Comparison of ENCODE assay signal across 20 cellular contexts in genomic region chr3:186080849-186081438, GRCh38. TPM values are rescaled to one million over a fixed set of nuclear protein-coding genes. Genes with fewer than 3 reads are reported as not detected.
DNase-seq lines count a peak whose midpoint lies in the region; ATAC-seq, FAIRE-seq and TF ChIP-seq lines count a peak whose summit lies in the region.
"Had no signal": no experiment of that assay in that cellular context is flagged by ENCODE, and none has a peak within 500 bp of the region (broad histone marks: within the 10 kb centered on the region; RNA-seq: fewer than 3 reads in every experiment).

No MANE protein-coding gene starts in this region.

- no peak overlapping the region for H3K56ac ChIP-seq in H1 (replicated peaks; ENCODE audit: insufficient read length, low read depth, low read length)

- POLR2A ChIA-PET in H1 (lab: Charles Lee; ENCODE audit: partially characterized antibody): interaction anchor here (0.8 to 3.6 kb wide), 8 partner anchors 11 to 703 kb away, joined by 3 to 15 read pairs (median 4); partner anchors contain the start of genes EIF4A2 and ETV5

- no peak overlapping the region for H2AFZ ChIP-seq in H1 (ENCODE audit: low read length)

- FAIRE-seq in H1 (lab: Jason Lieb, UNC): no peak
- FAIRE-seq: GM12878, K562 had no signal

- H3K4me1 ChIP-seq in HUES6 (ENCODE audit: control insufficient read depth, insufficient read depth, low read length) (peaks cover 50% of the 10 kb centered on the region), H1 (replicated peaks in 1 of 4; ENCODE audit: control insufficient read depth in 3 of 4, insufficient read depth in 4 of 4, low read length in 3 of 4) (peaks cover 4 to 16% (median 16%) of the 10 kb centered on the region in 4 experiments; a peak in 6 of 7 replicates)

- H4K20me1 ChIP-seq in H1 (replicated peaks in 1 of 2; ENCODE audit: control insufficient read depth in 1 of 2, insufficient read depth in 2 of 2, low read length in 2 of 2): no peaks in the 10 kb centered on the region

- H3K23me2 ChIP-seq in H1 (ENCODE audit: low read depth, low read length): no peaks in the 10 kb centered on the region

- H3K4me2 ChIP-seq in H1 (ENCODE audit: insufficient read depth in 1 of 2, low read depth in 2 of 2, low read length in 2 of 2): peak overlapping the region in 1 of 2 experiments; percentile 40; a peak in 1 of 4 replicates

- no peaks in the 10 kb centered on the region for H3K27me3 ChIP-seq in HUES6 (ENCODE audit: control insufficient read depth, insufficient read depth, low read length)
- no peaks in the 10 kb centered on the region for H3K27me3 ChIP-seq in H1 (replicated peaks in 1 of 4; ENCODE audit: control insufficient read depth in 3 of 4, extremely low read depth in 1 of 4, insufficient read depth in 3 of 4, low read length in 3 of 4)

- no peaks in the 10 kb centered on the region for H3K79me1 ChIP-seq in H1 (ENCODE audit: low read depth, low read length)

- 0 out of 2 replicates have a peak overlapping the region, but pooled peaks have one; percentile 3 for H2BK12ac ChIP-seq in H1 (ENCODE audit: low read depth, low read length)

- H3K4me3 ChIP-seq in HUES6 (ENCODE audit: low read depth, low read length): no peak overlapping the region
- H3K4me3 ChIP-seq in H1 (ENCODE audit: extremely low read depth in 1 of 4, insufficient read depth in 2 of 4, low read depth in 3 of 4, low read length in 4 of 4): no peak overlapping the region
- H3K4me3 ChIP-seq: GM12878, K562 had no signal

- H3K9me3 ChIP-seq in HUES6 (ENCODE audit: control insufficient read depth, insufficient read depth, low read depth, low read length) (0 out of 2 replicates have a peak, but pooled peaks cover 3% of the 10 kb centered on the region), H1 (ENCODE audit: insufficient read depth in 2 of 2, low read depth in 1 of 2, low read length in 1 of 2) (no peaks in the 10 kb centered on the region)

- CTCF ChIA-PET in H1 (lab: Charles Lee; ENCODE audit: partially characterized antibody): interaction anchor here (0.7 to 1.9 kb wide), 8 partner anchors 10 to 196 kb away, joined by 3 to 6 read pairs (median 3); no protein-coding TSS in a partner anchor

- DNase-seq in H1 (ENCODE audit: low read depth in 1 of 2, low spot score in 2 of 2) (no peak), inferior parietal cortex (ENCODE audit: extremely low spot score) (peak; percentile 40), HPDE6-E6E7 (ENCODE audit: extremely low spot score) (no peak), NCI-H446 (lab: John Stamatoyannopoulos, UW) (no peak)
- DNase-seq: ACHN; CD4-positive, CD25-positive, alpha-beta regulatory T cell; H7; NCI-H1105 treated with DMSO at 0.1 percent for 48 hours; NCI-H1694 treated with DMSO at 0.1 percent for 48 hours; NCI-H510A; NCI-H774; OCI-M1; SHP77 treated with DMSO at 0.1 percent for 48 hours; T-cell had no signal

- peak overlapping the region; percentile 81; the same call in 1 of the 2 replicates for H3K27ac ChIP-seq in HUES6 (ENCODE audit: low read depth, low read length)
- no peak overlapping the region for H3K27ac ChIP-seq in H1 (ENCODE audit: low read depth, low read length)

- H2BK20ac ChIP-seq in H1 (ENCODE audit: low read length): no peak overlapping the region; the same call in 1 of the 2 replicates

- peak overlapping the region; percentile 4 for H4K91ac ChIP-seq in H1 (replicated peaks; ENCODE audit: insufficient read length, low read length)

- H4K8ac ChIP-seq in H1 (ENCODE audit: extremely low read depth, insufficient read depth, low read length): no peak overlapping the region

- no peak overlapping the region for H3K23ac ChIP-seq in H1 (ENCODE audit: insufficient read length)

- no peak for TF ChIP-seq RAD21 in H1 (IDR thresholded peaks at IDR 0.05 in 1 of 2, conservative IDR thresholded peaks at IDR 0.05 in 1 of 2; ENCODE audit: low read depth in 2 of 2, low read length in 2 of 2)

- no peak overlapping the region for H2BK5ac ChIP-seq in H1 (ENCODE audit: low read depth, low read length)

- no peak overlapping the region for H3K18ac ChIP-seq in H1 (ENCODE audit: extremely low read depth, low read length)

- no peak for ATAC-seq in HG03432 (IDR thresholded peaks at IDR 0.05; ENCODE audit: unreplicated experiment)
- no peak for ATAC-seq in GM21526 (IDR thresholded peaks at IDR 0.05; ENCODE audit: low FRiP score, unreplicated experiment)
- ATAC-seq: K562, SK-N-SH treated with all-trans-retinoic acid at 6 μM for 48 hours, T-cell had no signal

- H3K79me2 ChIP-seq in H1 (ENCODE audit: control insufficient read depth in 1 of 2, insufficient read depth in 2 of 2, low read length in 2 of 2): no peaks in the 10 kb centered on the region

- no peak for TF ChIP-seq EP300 in H1 (IDR thresholded peaks at IDR 0.05; ENCODE audit: borderline replicate concordance in 1 of 2, low read depth in 2 of 2, low read length in 2 of 2)

- no peak overlapping the region for H4K5ac ChIP-seq in H1 (ENCODE audit: insufficient read length, low read depth, low read length)

- TF ChIP-seq CTCF in H1 (IDR thresholded peaks at IDR 0.05; ENCODE audit: control extremely low read depth in 1 of 3, insufficient read depth in 1 of 3, low read depth in 1 of 3, low read length in 3 of 3): no peak

- no peak overlapping the region for H2BK120ac ChIP-seq in H1 (replicated peaks; ENCODE audit: low read depth, low read length)

- no peak for TF ChIP-seq POLR2A in H1 (IDR thresholded peaks at IDR 0.05; ENCODE audit: control extremely low read depth in 1 of 2, low read depth in 2 of 2, low read length in 2 of 2)

- H3K36me3 ChIP-seq in HUES6 (ENCODE audit: control insufficient read depth, insufficient read depth, low read length) (peaks cover 21% of the 10 kb centered on the region), H1 (ENCODE audit: control insufficient read depth in 2 of 4, insufficient read depth in 4 of 4, low read length in 3 of 4) (peaks cover 0 to 5% (median 0%) of the 10 kb centered on the region in 4 experiments; a peak in 3 of 8 replicates)

- H3K4ac ChIP-seq in H1 (replicated peaks; ENCODE audit: insufficient read length, low read depth, low read length): no peak overlapping the region

- H2AK5ac ChIP-seq in H1 (ENCODE audit: low read depth, low read length): no peak overlapping the region

- H3K9ac ChIP-seq in HUES6 (ENCODE audit: low read length) (peak overlapping the region; percentile 3), H1 (replicated peaks in 1 of 4; ENCODE audit: extremely low read depth in 1 of 4, low read depth in 3 of 4, low read length in 3 of 4) (no peak overlapping the region)

- 63% methylated on average over 5 of the region's 5 CpGs; no CpG with 5 or more reads in 1 of the 2 experiments for WGBS in H1 (ENCODE audit: extremely low coverage in 1 of 2, insufficient coverage in 1 of 2, insufficient read length in 1 of 2, insufficient replicate concordance in 2 of 2, low coverage in 1 of 2, low lambda C conversion rate in 2 of 2, missing lambda C conversion rate in 1 of 2), 2 experiments

- no peak overlapping the region for H3K14ac ChIP-seq in H1 (ENCODE audit: insufficient read length)

- no peak overlapping the region for H2BK15ac ChIP-seq in H1 (ENCODE audit: low read length)

TF ChIP-seq in H1, 55 proteins besides CTCF, POLR2A, EP300 and RAD21:
- TF ChIP-seq SUZ12 (IDR thresholded peaks at IDR 0.05; ENCODE audit: low read length) (no peak), EGR1 (IDR thresholded peaks at IDR 0.05; ENCODE audit: borderline replicate concordance, low read depth, low read length) (no peak), ASH2L (IDR thresholded peaks at IDR 0.05; ENCODE audit: low read length) (no peak), BACH1 (IDR thresholded peaks at IDR 0.05; ENCODE audit: low read length) (no peak), CBX5 (IDR thresholded peaks at IDR 0.05; ENCODE audit: low read depth, low read length) (no peak), JUN (IDR thresholded peaks at IDR 0.05; ENCODE audit: low read depth, low read length) (no peak), POU5F1 (IDR thresholded peaks at IDR 0.05; ENCODE audit: low read depth, low read length) (no peak), SAP30 (IDR thresholded peaks at IDR 0.05; ENCODE audit: insufficient read depth, insufficient replicate concordance, low read length) (no peak), GABPA (IDR thresholded peaks at IDR 0.05; ENCODE audit: borderline replicate concordance, insufficient read depth, low read length) (no peak), CREB1 (IDR thresholded peaks at IDR 0.05) (no peak), KDM4A (IDR thresholded peaks at IDR 0.05; ENCODE audit: low read depth, low read length, severe bottlenecking) (no peak), HDAC6 (IDR thresholded peaks at IDR 0.05; ENCODE audit: low read depth, low read length) (no peak), TAF1 (IDR thresholded peaks at IDR 0.05; ENCODE audit: low read depth, low read length) (no peak), BRCA1 (IDR thresholded peaks at IDR 0.05; ENCODE audit: low read depth, low read length) (no peak), SIN3A (conservative IDR thresholded peaks at IDR 0.05 in 1 of 2, IDR thresholded peaks at IDR 0.05 in 1 of 2; ENCODE audit: low read depth in 1 of 2, low read length in 2 of 2) (no peak), RFX5 (IDR thresholded peaks at IDR 0.05; ENCODE audit: borderline replicate concordance, low read depth, low read length) (no peak), TEAD4 (IDR thresholded peaks at IDR 0.05; ENCODE audit: low read depth, low read length) (no peak), SP1 (IDR thresholded peaks at IDR 0.05; ENCODE audit: low read depth, low read length) (no peak), FOSL1 (IDR thresholded peaks at IDR 0.05; ENCODE audit: insufficient read depth, low read depth, low read length) (no peak)
TF ChIP-seq in H1: peak in this region for 0.

RNA-seq across cellular contexts. Expression of gene ETV5, which starts 27.9 kb away (rescaled TPM):
- total RNA-seq in H1 (2021; fragmentation: NEBNext Ultra II Directional; extraction: Animal tissue kit (Norgen Biotek cat#: 25700)): 31.9 and 36.9 TPM in 2 replicates
- polyA plus RNA-seq in H1 (2011; rRNA removed): 11.8 and 13.1 TPM in 2 replicates
- 9.3 TPM for polyA plus RNA-seq in H1 (2011; cell fraction: cytosol; rRNA removed)
- 13.9 TPM for polyA plus RNA-seq in H1 (2011; cell fraction: nucleus; rRNA removed)
- polyA plus RNA-seq in H1 (2012, experiment 1 of 2): 16.4 to 19.6 TPM (median 18.1 TPM) in 4 replicates
- 31.3 TPM for polyA plus RNA-seq in H1 (2012, experiment 2 of 2)
- 24.7 TPM for polyA plus RNA-seq in H1 (2013, experiment 1 of 2)
- 25.7 TPM for polyA plus RNA-seq in H1 (2013, experiment 2 of 2)
- polyA minus RNA-seq in H1 (2011; rRNA and poly(A)+ RNA removed): 35.6 and 42.7 TPM in 2 replicates
- polyA minus RNA-seq in H1 (2011; cell fraction: cytosol; rRNA and poly(A)+ RNA removed): 26.0 TPM
- polyA minus RNA-seq in H1 (2011; cell fraction: nucleus; rRNA and poly(A)+ RNA removed): 17.8 TPM
- total RNA-seq: CD4-positive, CD25-positive, alpha-beta regulatory T cell had no signal
